ENCODE assay signal across 15 cellular contexts in genomic region chr17:71922439-71922838, GRCh38.
A peak's percentile ranks its signal among the peaks of the same experiment; 100 is the strongest.
DNase-seq lines count a peak whose midpoint lies in the region; ATAC-seq, FAIRE-seq and TF ChIP-seq lines count a peak whose summit lies in the region.
"Had no signal": no experiment of that assay in that cellular context is flagged by ENCODE, and none has a peak within 500 bp of the region (broad histone marks: within the 10 kb centered on the region; RNA-seq: fewer than 3 reads in every experiment).

No MANE protein-coding gene starts in this region.

- H3K4me2 ChIP-seq in fibroblast of lung (ENCODE audit: extremely low read depth, insufficient read depth, low read length), result no peak overlapping the region

- no peak for DNase-seq in activated naive CD4-positive, alpha-beta T cell treated with anti-CD3 and anti-CD28 coated beads, Interleukin-2, amount 10 ng/mL, durations not matched to agents 7 days and 5 days
- DNase-seq in activated naive CD4-positive, alpha-beta T cell treated with anti-CD3 and anti-CD28 coated beads for 36 hours, result no peak
- DNase-seq in NT2/D1 (ENCODE audit: low read depth, low spot score), result peak; percentile 15
- DNase-seq in fibroblast of lung (ENCODE audit: low read depth in 2 of 2), result peak; percentile 76 to 91
- DNase-seq in urothelium cell line (ENCODE audit: low spot score), result peak; percentile 89
- DNase-seq in activated CD4-positive, alpha-beta T cell treated with anti-CD3 and anti-CD28 coated beads, Interleukin-2, amount 10 ng/mL, durations not matched to agents 24 days and 14 days, result no peak
- no peak for DNase-seq in stomach
- DNase-seq: activated gamma-delta T cell, NCI-H1048, uterus had no signal

- H3K27me3 Mint-ChIP-seq in activated naive CD4-positive, alpha-beta T cell treated with anti-CD3 and anti-CD28 coated beads, Interleukin-2, amount 10 ng/mL, durations not matched to agents 7 days and 5 days, result no peaks in the 10 kb centered on the region
- H3K27me3 Mint-ChIP-seq in activated naive CD4-positive, alpha-beta T cell treated with anti-CD3 and anti-CD28 coated beads for 36 hours (ENCODE audit: low read depth), result no peaks in the 10 kb centered on the region
- H3K27me3 Mint-ChIP-seq in activated CD4-positive, alpha-beta T cell treated with anti-CD3 and anti-CD28 coated beads, Interleukin-2, amount 10 ng/mL, durations not matched to agents 24 days and 14 days, result no peaks in the 10 kb centered on the region
- H3K27me3 Mint-ChIP-seq: B cell had no signal

- H2AFZ ChIP-seq in fibroblast of lung (ENCODE audit: low read length), result no peak overlapping the region
- H2AFZ ChIP-seq: parathyroid adenoma had no signal

- no peaks in the 10 kb centered on the region for H3K36me3 Mint-ChIP-seq in activated naive CD4-positive, alpha-beta T cell treated with anti-CD3 and anti-CD28 coated beads, Interleukin-2, amount 10 ng/mL, durations not matched to agents 7 days and 5 days
- no peaks in the 10 kb centered on the region for H3K36me3 Mint-ChIP-seq in activated naive CD4-positive, alpha-beta T cell treated with anti-CD3 and anti-CD28 coated beads for 36 hours (ENCODE audit: low read depth)
- H3K36me3 Mint-ChIP-seq in activated CD4-positive, alpha-beta T cell treated with anti-CD3 and anti-CD28 coated beads, Interleukin-2, amount 10 ng/mL, durations not matched to agents 24 days and 14 days (ENCODE audit: low read depth), result no peaks in the 10 kb centered on the region

- no peak overlapping the region for H3K4me3 Mint-ChIP-seq in activated naive CD4-positive, alpha-beta T cell treated with anti-CD3 and anti-CD28 coated beads, Interleukin-2, amount 10 ng/mL, durations not matched to agents 7 days and 5 days
- no peak overlapping the region for H3K4me3 Mint-ChIP-seq in activated naive CD4-positive, alpha-beta T cell treated with anti-CD3 and anti-CD28 coated beads for 36 hours
- no peak overlapping the region for H3K4me3 Mint-ChIP-seq in activated CD4-positive, alpha-beta T cell treated with anti-CD3 and anti-CD28 coated beads, Interleukin-2, amount 10 ng/mL, durations not matched to agents 24 days and 14 days
- H3K4me3 Mint-ChIP-seq: B cell had no signal

- TF ChIP-seq POLR2A in stomach (IDR thresholded peaks at IDR 0.05), result no peak

- no peaks in the 10 kb centered on the region for H3K27me3 ChIP-seq in NT2/D1 (ENCODE audit: insufficient read depth, insufficient read length)
- no peaks in the 10 kb centered on the region for H3K27me3 ChIP-seq in fibroblast of lung (ENCODE audit: control insufficient read depth, insufficient read depth, low read length)
- no peaks in the 10 kb centered on the region for H3K27me3 ChIP-seq in stomach
- H3K27me3 ChIP-seq: uterus had no signal

- H3K79me2 ChIP-seq in fibroblast of lung (ENCODE audit: control insufficient read depth, insufficient read depth, low read length), result no peaks in the 10 kb centered on the region
- H3K79me2 ChIP-seq: parathyroid adenoma had no signal

- H4K20me1 ChIP-seq in fibroblast of lung (ENCODE audit: control insufficient read depth, extremely low read depth, insufficient read depth, low read length), result no peaks in the 10 kb centered on the region

- TF ChIP-seq CTCF in fibroblast of lung (conservative IDR thresholded peaks at IDR 0.05 in 1 of 2, IDR thresholded peaks at IDR 0.05 in 1 of 2; ENCODE audit: low read depth in 1 of 2, low read length in 2 of 2) (no peak), stomach (IDR thresholded peaks at IDR 0.05) (no peak)

- no peaks in the 10 kb centered on the region for H3K4me1 ChIP-seq in NT2/D1 (ENCODE audit: insufficient read depth, insufficient read length)
- H3K4me1 ChIP-seq in fibroblast of lung (ENCODE audit: control insufficient read depth, extremely low read depth, insufficient read depth, low read length), result no peaks in the 10 kb centered on the region
- no peaks in the 10 kb centered on the region for H3K4me1 ChIP-seq in stomach
- H3K4me1 ChIP-seq: parathyroid adenoma, uterus had no signal

- CTCF ChIA-PET in activated naive CD4-positive, alpha-beta T cell treated with anti-CD3 and anti-CD28 coated beads, Interleukin-2, amount 10 ng/mL, durations not matched to agents 7 days and 5 days (lab: Charles Lee), result no interaction called here
- CTCF ChIA-PET in activated naive CD4-positive, alpha-beta T cell treated with anti-CD3 and anti-CD28 coated beads for 36 hours (lab: Charles Lee), result no interaction called here

- no peaks in the 10 kb centered on the region for H3K36me3 ChIP-seq in NT2/D1 (ENCODE audit: insufficient read depth, insufficient read length, low read length)
- no peaks in the 10 kb centered on the region for H3K36me3 ChIP-seq in fibroblast of lung (ENCODE audit: control insufficient read depth, insufficient read depth, low read length)
- H3K36me3 ChIP-seq in stomach, result no peaks in the 10 kb centered on the region
- H3K36me3 ChIP-seq: uterus had no signal

- H3K9ac ChIP-seq in NT2/D1 (ENCODE audit: insufficient read length, low read depth), result no peak overlapping the region
- H3K9ac ChIP-seq in fibroblast of lung (ENCODE audit: insufficient read depth, low read length), result no peak overlapping the region
- H3K9ac ChIP-seq: parathyroid adenoma had no signal

- peaks cover 9% of the 10 kb centered on the region for H3K9me3 Mint-ChIP-seq in activated naive CD4-positive, alpha-beta T cell treated with anti-CD3 and anti-CD28 coated beads, Interleukin-2, amount 10 ng/mL, durations not matched to agents 7 days and 5 days
- H3K9me3 Mint-ChIP-seq in activated naive CD4-positive, alpha-beta T cell treated with anti-CD3 and anti-CD28 coated beads for 36 hours, result peaks cover 5% of the 10 kb centered on the region
- peaks cover 7% of the 10 kb centered on the region for H3K9me3 Mint-ChIP-seq in activated CD4-positive, alpha-beta T cell treated with anti-CD3 and anti-CD28 coated beads, Interleukin-2, amount 10 ng/mL, durations not matched to agents 24 days and 14 days

- no peak for ATAC-seq in HG03135 (IDR thresholded peaks at IDR 0.05; ENCODE audit: unreplicated experiment)

- H3K9me3 ChIP-seq in NT2/D1 (ENCODE audit: insufficient read depth, low read length) (no peaks in the 10 kb centered on the region), fibroblast of lung (ENCODE audit: control insufficient read depth, insufficient read depth, low read depth, low read length) (no peaks in the 10 kb centered on the region), stomach (no peaks in the 10 kb centered on the region)
- H3K9me3 ChIP-seq: uterus had no signal

- intact Hi-C loops in activated naive CD4-positive, alpha-beta T cell treated with anti-CD3 and anti-CD28 coated beads for 36 hours (cut with micrococcal nuclease), result no loop called here
- intact Hi-C loops in activated CD4-positive, alpha-beta T cell treated with anti-CD3 and anti-CD28 coated beads, Interleukin-2, amount 10 ng/mL, durations not matched to agents 24 days and 14 days (cut with micrococcal nuclease), result no loop called here
- intact Hi-C loops in stomach (cut with DNase I; ENCODE audit: low total_unique reads), result no loop called here

- no peak overlapping the region for H3K4me3 ChIP-seq in NT2/D1 (ENCODE audit: insufficient read length, low read depth)
- H3K4me3 ChIP-seq in fibroblast of lung (replicated peaks in 1 of 4; ENCODE audit: control extremely low read depth in 1 of 4, insufficient read depth in 1 of 4, low read depth in 3 of 4, low read length in 4 of 4), result no peak overlapping the region
- no peak overlapping the region for H3K4me3 ChIP-seq in stomach
- H3K4me3 ChIP-seq: uterus had no signal

- no peak for TF ChIP-seq EP300 in stomach (IDR thresholded peaks at IDR 0.05)

- H3K27ac ChIP-seq in fibroblast of lung (ENCODE audit: insufficient read depth, low read length), result no peak overlapping the region
- no peak overlapping the region for H3K27ac ChIP-seq in stomach
- H3K27ac ChIP-seq: parathyroid adenoma, uterus had no signal

- FAIRE-seq in urothelium cell line (lab: Jason Lieb, UNC), result peak; percentile 42
- FAIRE-seq: GM18507, islet of Langerhans had no signal

- H3K4me1 Mint-ChIP-seq in activated naive CD4-positive, alpha-beta T cell treated with anti-CD3 and anti-CD28 coated beads, Interleukin-2, amount 10 ng/mL, durations not matched to agents 7 days and 5 days, result peaks cover 3% of the 10 kb centered on the region
- no peaks in the 10 kb centered on the region for H3K4me1 Mint-ChIP-seq in activated naive CD4-positive, alpha-beta T cell treated with anti-CD3 and anti-CD28 coated beads for 36 hours (ENCODE audit: low read depth)
- peaks cover 3% of the 10 kb centered on the region for H3K4me1 Mint-ChIP-seq in activated CD4-positive, alpha-beta T cell treated with anti-CD3 and anti-CD28 coated beads, Interleukin-2, amount 10 ng/mL, durations not matched to agents 24 days and 14 days
- H3K4me1 Mint-ChIP-seq: B cell had no signal

- peak overlapping the region; percentile 39 for H3K27ac Mint-ChIP-seq in activated naive CD4-positive, alpha-beta T cell treated with anti-CD3 and anti-CD28 coated beads, Interleukin-2, amount 10 ng/mL, durations not matched to agents 7 days and 5 days
- H3K27ac Mint-ChIP-seq in activated naive CD4-positive, alpha-beta T cell treated with anti-CD3 and anti-CD28 coated beads for 36 hours, result no peak overlapping the region
- no peak overlapping the region for H3K27ac Mint-ChIP-seq in activated CD4-positive, alpha-beta T cell treated with anti-CD3 and anti-CD28 coated beads, Interleukin-2, amount 10 ng/mL, durations not matched to agents 24 days and 14 days
- H3K27ac Mint-ChIP-seq: B cell had no signal

Comparison
In these comparisons a context has a peak if more than half of its experiments do, and no peak if none do; other contexts are left out.
1. DNase-seq: peak in NT2/D1 (single experiment), fibroblast of lung (2 of 2) and urothelium cell line (single experiment); none in activated naive CD4-positive, alpha-beta T cell treated with anti-CD3 and anti-CD28 coated beads, Interleukin-2, amount 10 ng/mL, durations not matched to agents 7 days and 5 days (single experiment), activated naive CD4-positive, alpha-beta T cell treated with anti-CD3 and anti-CD28 coated beads for 36 hours (single experiment), activated CD4-positive, alpha-beta T cell treated with anti-CD3 and anti-CD28 coated beads, Interleukin-2, amount 10 ng/mL, durations not matched to agents 24 days and 14 days (single experiment) and stomach (single experiment).